Comparison of ENCODE assay signal across 9 cellular contexts in genomic region chr7:2719007-2719406, GRCh38. TPM values are rescaled to one million over a fixed set of nuclear protein-coding genes. Genes with fewer than 3 reads are reported as not detected.
DNase-seq lines count a peak whose midpoint lies in the region; TF ChIP-seq lines count a peak whose summit lies in the region.
"Had no signal": no experiment of that assay in that cellular context is flagged by ENCODE, and none has a peak within 500 bp of the region (broad histone marks: within the 10 kb centered on the region; RNA-seq: fewer than 3 reads in every experiment).

No MANE protein-coding gene starts in this region.

- TF ChIP-seq CTCF in fibroblast of the aortic adventitia (IDR thresholded peaks at IDR 0.05; ENCODE audit: insufficient read depth, low read length) = peak; percentile 34

- in situ Hi-C loops in G401 (cut with HindIII; ENCODE audit: low sequenced_read_pairs) = no loop called here

- H3K4me3 ChIP-seq in fibroblast of the aortic adventitia (ENCODE audit: low read depth, low read length) = no peak overlapping the region

- DNase-seq in G401 (ENCODE audit: low spot score) (peak; percentile 19), NCI-H345 treated with DMSO at 0.1 percent for 48 hours (lab: John Stamatoyannopoulos, UW; ENCODE audit: unreplicated experiment) (peak; percentile 55), activated T-cell treated with anti-CD3 and anti-CD28 coated beads for 48 hours (ENCODE audit: low read depth) (peak; percentile 68), fibroblast of the aortic adventitia (ENCODE audit: low read depth) (no peak), T1000 (lab: John Stamatoyannopoulos, UW) (no peak), GDM1 (lab: John Stamatoyannopoulos, UW) (no peak), hepatic stellate cell (ENCODE audit: low spot score) (no peak)
- peak; percentile 50 to 65 for DNase-seq in stimulated activated CD4-positive, alpha-beta T cell treated with anti-CD3 and anti-CD28 coated beads, Interleukin-4, amount 100 ng/mL, for 4 hours

RNA-seq across cellular contexts. Expression of gene AMZ1, which starts 31.0 kb away (rescaled TPM):
- not detected in 2 replicates for total RNA-seq in G401 (2014; rRNA removed; shearing (Covaris generic))
- total RNA-seq in fibroblast of the aortic adventitia (ENCODE audit: low replicate concordance) = 0.25 and 0.36 TPM in 2 replicates
- total RNA-seq: natural killer cell treated with Interleukin-12 subunit alpha and Interleukin-12 subunit beta and Interleukin-15 and Interleukin-18, amount 100 ng/mL, for 72 hours had no signal

Comparison
In these comparisons a context has a peak if more than half of its experiments do, and no peak if none do; other contexts are left out.
1. DNase-seq: peak in G401 (single experiment), NCI-H345 treated with DMSO at 0.1 percent for 48 hours (single experiment), activated T-cell treated with anti-CD3 and anti-CD28 coated beads for 48 hours (single experiment) and stimulated activated CD4-positive, alpha-beta T cell treated with anti-CD3 and anti-CD28 coated beads, Interleukin-4, amount 100 ng/mL, for 4 hours (2 of 2); none in fibroblast of the aortic adventitia (single experiment), T1000 (single experiment), GDM1 (single experiment) and hepatic stellate cell (single experiment).